ENCODE assay signal across 16 cellular contexts in the genomic region with DNA sequence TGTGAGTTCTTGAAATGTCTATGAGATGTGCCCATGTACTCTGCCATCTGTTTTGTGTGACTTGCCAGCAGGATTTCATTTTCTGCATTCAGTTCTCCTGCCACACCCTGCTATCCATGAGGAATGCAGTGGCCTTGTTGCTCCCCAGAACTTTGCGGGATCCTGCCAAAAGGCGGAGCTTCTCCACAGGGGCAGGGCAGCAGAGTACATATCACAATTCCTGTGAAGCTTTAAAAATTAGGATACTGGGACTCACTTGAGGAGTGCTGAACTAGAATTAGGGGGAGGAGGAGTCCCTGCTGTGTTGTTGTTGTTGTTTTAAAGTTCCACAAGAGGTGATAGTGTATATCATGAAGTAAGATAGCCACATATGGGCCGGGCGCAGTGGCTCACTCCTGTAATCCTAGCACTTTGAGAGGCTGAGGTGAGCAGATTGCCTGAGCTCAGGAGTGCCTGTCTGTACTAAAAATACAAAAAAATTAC.
DNase-seq lines count a peak whose midpoint lies in the region; ATAC-seq, FAIRE-seq and TF ChIP-seq lines count a peak whose summit lies in the region.
"Had no signal": no experiment of that assay in that cellular context is flagged by ENCODE, and none has a peak within 500 bp of the region (broad histone marks: within the 10 kb centered on the region; RNA-seq: fewer than 3 reads in every experiment).

No MANE protein-coding gene starts in this region.

- DNase-seq in bronchial epithelial cell (ENCODE audit: low read depth) (peak; percentile 59), left lung (no peak), vagina (ENCODE audit: extremely low spot score in 2 of 2) (no peak), cortex of kidney (lab: John Stamatoyannopoulos, UW) (no peak), HepG2 (ENCODE audit: low spot score) (no peak)
- DNase-seq: anterior cingulate cortex; Calu3; islet precursor cell; NCI-H2081 treated with DMSO at 0.1 percent for 48 hours; stimulated activated naive CD4-positive, alpha-beta T cell had no signal

- H2AFZ ChIP-seq in KMS-11 (ENCODE audit: low read depth) (no peak overlapping the region), HepG2 (ENCODE audit: low read length) (no peak overlapping the region)

- WGBS in HepG2 (ENCODE audit: low lambda C conversion rate): 98% methylated on average over 4 of the region's 4 CpGs

- BruUV-seq in HepG2 (replicated peaks; lab: Mats Ljungman, UMichigan): no TSS peak

- no peak for TF ChIP-seq RAD21 in HepG2 (CRISPR knock-in tag; IDR thresholded peaks at IDR 0.05)

- H3K4me1 ChIP-seq in KMS-11 (ENCODE audit: low read depth, poor library complexity, severe bottlenecking) (peaks cover 32% of the 10 kb centered on the region), left lung (peaks cover 29 to 33% of the 10 kb centered on the region in 2 donors), vagina (peaks cover 67% of the 10 kb centered on the region), HepG2 (ENCODE audit: insufficient read depth, low read length) (no peaks in the 10 kb centered on the region)

- POLR2A ChIA-PET in HepG2 (lab: Yijun Ruan, JAX): no interaction called here

- peak; percentile 59 for ATAC-seq in left lung
- no peak for ATAC-seq in GM19035 (IDR thresholded peaks at IDR 0.05; ENCODE audit: unreplicated experiment)
- no peak for ATAC-seq in HepG2
- ATAC-seq: K562 had no signal

- intact Hi-C loops in left lung (cut with DNase I): no loop called here
- intact Hi-C loops in vagina (cut with DNase I): loop anchor here (5.0 kb wide), 1 partner anchor 1743 kb away; no protein-coding TSS in a partner anchor
- intact Hi-C loops in HepG2 (cut with micrococcal nuclease; ENCODE audit: unreplicated experiment): no loop called here

- H3K4me3 ChIP-seq in KMS-11 (IDR thresholded peaks at IDR 0.05; ENCODE audit: insufficient read depth, low read depth, low read length) (no peak overlapping the region), bronchial epithelial cell (ENCODE audit: low read depth, low read length) (no peak overlapping the region), left lung (no peak overlapping the region), vagina (no peak overlapping the region), HepG2 (replicated peaks in 1 of 3; ENCODE audit: insufficient read depth in 1 of 3, low read depth in 2 of 3, low read length in 3 of 3) (no peak overlapping the region)
- H3K4me3 ChIP-seq: K562 had no signal

- H3K79me2 ChIP-seq in KMS-11 (ENCODE audit: insufficient read depth, low read depth) (peaks cover 4% of the 10 kb centered on the region; the same call in 1 of the 2 replicates), HepG2 (ENCODE audit: insufficient read depth, low read length) (no peaks in the 10 kb centered on the region)

- TF ChIP-seq EP300 in HepG2 (IDR thresholded peaks at IDR 0.05; ENCODE audit: low read depth in 2 of 2, low read length in 2 of 2): no peak
- no peak for TF ChIP-seq EP300 in HepG2 (CRISPR knock-in tag; IDR thresholded peaks at IDR 0.05; ENCODE audit: borderline replicate concordance)

- in situ Hi-C loops in HepG2 (cut with HindIII; ENCODE audit: extremely low pct_ligation_motif_present, low pct_unique_long_range_greater_than_20kb): no loop called here

- FAIRE-seq in bronchial epithelial cell (lab: Jason Lieb, UNC) (no peak), HepG2 (lab: Jason Lieb, UNC) (no peak)
- FAIRE-seq: H1, K562, TTC549 had no signal

- peak overlapping the region; percentile 61; the same call in 1 of the 2 replicates for H3K4me2 ChIP-seq in KMS-11
- no peak overlapping the region for H3K4me2 ChIP-seq in HepG2 (ENCODE audit: low read depth, low read length)

- no peak overlapping the region for H3K9ac ChIP-seq in KMS-11
- no peak overlapping the region for H3K9ac ChIP-seq in HepG2 (ENCODE audit: insufficient read depth, low read depth, low read length)

- no peak for TF ChIP-seq POLR2A in vagina (IDR thresholded peaks at IDR 0.05)
- TF ChIP-seq POLR2A in HepG2 (IDR thresholded peaks at IDR 0.05; ENCODE audit: insufficient read depth in 1 of 2, low read depth in 2 of 2, low read length in 2 of 2): no peak

- TF ChIP-seq CTCF in KMS-11 (conservative IDR thresholded peaks at IDR 0.05; ENCODE audit: low read depth, low read length): no peak
- no peak for TF ChIP-seq CTCF in bronchial epithelial cell (IDR thresholded peaks at IDR 0.05; ENCODE audit: insufficient read depth, low read length, severe bottlenecking)
- TF ChIP-seq CTCF in left lung (IDR thresholded peaks at IDR 0.05): no peak
- TF ChIP-seq CTCF in vagina (IDR thresholded peaks at IDR 0.05): no peak
- TF ChIP-seq CTCF in HepG2 (CRISPR knock-in tag; IDR thresholded peaks at IDR 0.05): no peak

- H4K20me1 ChIP-seq in KMS-11 (ENCODE audit: insufficient read depth): peaks cover 12% of the 10 kb centered on the region; the same call in 1 of the 2 replicates
- no peaks in the 10 kb centered on the region for H4K20me1 ChIP-seq in HepG2 (ENCODE audit: insufficient read depth, low read length)

- no peaks in the 10 kb centered on the region for H3K36me3 ChIP-seq in KMS-11 (ENCODE audit: insufficient read depth)
- peaks cover 1% of the 10 kb centered on the region for H3K36me3 ChIP-seq in bronchial epithelial cell (ENCODE audit: control insufficient read depth, insufficient read depth, low read length)
- no peaks in the 10 kb centered on the region for H3K36me3 ChIP-seq in left lung
- no peaks in the 10 kb centered on the region for H3K36me3 ChIP-seq in vagina
- H3K36me3 ChIP-seq in HepG2 (replicated peaks in 1 of 2; ENCODE audit: control insufficient read depth in 1 of 2, insufficient read depth in 2 of 2, low read length in 2 of 2): no peaks in the 10 kb centered on the region
- H3K36me3 ChIP-seq: neutrophil had no signal

- no peaks in the 10 kb centered on the region for H3K9me3 ChIP-seq in left lung
- H3K9me3 ChIP-seq in vagina: no peaks in the 10 kb centered on the region
- H3K9me3 ChIP-seq in HepG2 (ENCODE audit: low read length): no peaks in the 10 kb centered on the region
- H3K9me3 ChIP-seq: neutrophil had no signal

- CTCF ChIA-PET in HepG2 (lab: Yijun Ruan, JAX; ENCODE audit: low intra/inter-chr PET ratio, low total read pairs): no interaction called here

- H3K27ac ChIP-seq in KMS-11 (no peak overlapping the region), left lung (no peak overlapping the region), vagina (peak overlapping the region; percentile 17), HepG2 (ENCODE audit: extremely low read length, insufficient read depth, low read length) (no peak overlapping the region)
- H3K27ac ChIP-seq: neutrophil had no signal

- H3K27me3 ChIP-seq in KMS-11 (ENCODE audit: insufficient read depth, low read depth) (no peaks in the 10 kb centered on the region), bronchial epithelial cell (ENCODE audit: control insufficient read depth, insufficient read depth, low read length) (no peaks in the 10 kb centered on the region), left lung (no peaks in the 10 kb centered on the region), vagina (no peaks in the 10 kb centered on the region), HepG2 (ENCODE audit: control insufficient read depth in 1 of 2, insufficient read depth in 2 of 2, low read length in 2 of 2) (no peaks in the 10 kb centered on the region)
- H3K27me3 ChIP-seq: neutrophil had no signal

TF ChIP-seq in HepG2, 621 proteins besides CTCF, POLR2A, EP300 and RAD21 (continues in another document):
- TF ChIP-seq ZNF432 (CRISPR knock-in tag; IDR thresholded peaks at IDR 0.05; ENCODE audit: borderline replicate concordance) (no peak), TBP (CRISPR knock-in tag; IDR thresholded peaks at IDR 0.05) (no peak), ARNT (IDR thresholded peaks at IDR 0.05) (no peak), MATR3 (CRISPR knock-in tag; IDR thresholded peaks at IDR 0.05) (no peak), HOXA9 (CRISPR knock-in tag; IDR thresholded peaks at IDR 0.05; ENCODE audit: borderline replicate concordance) (no peak), ZNF564 (CRISPR knock-in tag; IDR thresholded peaks at IDR 0.05) (no peak), SOX13 (IDR thresholded peaks at IDR 0.05) (no peak), SOX13 (CRISPR knock-in tag; conservative IDR thresholded peaks at IDR 0.05 in 1 of 2, IDR thresholded peaks at IDR 0.05 in 1 of 2) (no peak)
- TF ChIP-seq, protein P1, sequence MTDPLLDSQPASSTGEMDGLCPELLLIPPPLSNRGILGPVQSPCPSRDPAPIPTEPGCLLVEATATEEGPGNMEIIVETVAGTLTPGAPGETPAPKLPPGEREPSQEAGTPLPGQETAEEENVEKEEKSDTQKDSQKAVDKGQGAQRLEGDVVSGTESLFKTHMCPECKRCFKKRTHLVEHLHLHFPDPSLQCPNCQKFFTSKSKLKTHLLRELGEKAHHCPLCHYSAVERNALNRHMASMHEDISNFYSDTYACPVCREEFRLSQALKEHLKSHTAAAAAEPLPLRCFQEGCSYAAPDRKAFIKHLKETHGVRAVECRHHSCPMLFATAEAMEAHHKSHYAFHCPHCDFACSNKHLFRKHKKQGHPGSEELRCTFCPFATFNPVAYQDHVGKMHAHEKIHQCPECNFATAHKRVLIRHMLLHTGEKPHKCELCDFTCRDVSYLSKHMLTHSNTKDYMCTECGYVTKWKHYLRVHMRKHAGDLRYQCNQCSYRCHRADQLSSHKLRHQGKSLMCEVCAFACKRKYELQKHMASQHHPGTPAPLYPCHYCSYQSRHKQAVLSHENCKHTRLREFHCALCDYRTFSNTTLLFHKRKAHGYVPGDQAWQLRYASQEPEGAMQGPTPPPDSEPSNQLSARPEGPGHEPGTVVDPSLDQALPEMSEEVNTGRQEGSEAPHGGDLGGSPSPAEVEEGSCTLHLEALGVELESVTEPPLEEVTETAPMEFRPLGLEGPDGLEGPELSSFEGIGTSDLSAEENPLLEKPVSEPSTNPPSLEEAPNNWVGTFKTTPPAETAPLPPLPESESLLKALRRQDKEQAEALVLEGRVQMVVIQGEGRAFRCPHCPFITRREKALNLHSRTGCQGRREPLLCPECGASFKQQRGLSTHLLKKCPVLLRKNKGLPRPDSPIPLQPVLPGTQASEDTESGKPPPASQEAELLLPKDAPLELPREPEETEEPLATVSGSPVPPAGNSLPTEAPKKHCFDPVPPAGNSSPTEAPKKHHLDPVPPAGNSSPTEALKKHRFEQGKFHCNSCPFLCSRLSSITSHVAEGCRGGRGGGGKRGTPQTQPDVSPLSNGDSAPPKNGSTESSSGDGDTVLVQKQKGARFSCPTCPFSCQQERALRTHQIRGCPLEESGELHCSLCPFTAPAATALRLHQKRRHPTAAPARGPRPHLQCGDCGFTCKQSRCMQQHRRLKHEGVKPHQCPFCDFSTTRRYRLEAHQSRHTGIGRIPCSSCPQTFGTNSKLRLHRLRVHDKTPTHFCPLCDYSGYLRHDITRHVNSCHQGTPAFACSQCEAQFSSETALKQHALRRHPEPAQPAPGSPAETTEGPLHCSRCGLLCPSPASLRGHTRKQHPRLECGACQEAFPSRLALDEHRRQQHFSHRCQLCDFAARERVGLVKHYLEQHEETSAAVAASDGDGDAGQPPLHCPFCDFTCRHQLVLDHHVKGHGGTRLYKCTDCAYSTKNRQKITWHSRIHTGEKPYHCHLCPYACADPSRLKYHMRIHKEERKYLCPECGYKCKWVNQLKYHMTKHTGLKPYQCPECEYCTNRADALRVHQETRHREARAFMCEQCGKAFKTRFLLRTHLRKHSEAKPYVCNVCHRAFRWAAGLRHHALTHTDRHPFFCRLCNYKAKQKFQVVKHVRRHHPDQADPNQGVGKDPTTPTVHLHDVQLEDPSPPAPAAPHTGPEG (CRISPR knock-in tag; IDR thresholded peaks at IDR 0.05): no peak
